In genomic region chr19:1407662-1408299, GRCh38 we compare ENCODE assay signal across 8 cellular contexts. TPM values are rescaled to one million over a fixed set of nuclear protein-coding genes. Genes with fewer than 3 reads are reported as not detected.
DNase-seq lines count a peak whose midpoint lies in the region; ATAC-seq lines count a peak whose summit lies in the region.

No MANE protein-coding gene starts in this region.

- no peak overlapping the region for H4K91ac ChIP-seq in neuronal stem cell (ENCODE audit: low read depth, low read length, poor library complexity)

- peak overlapping the region; percentile 59 for H2AFZ ChIP-seq in neuronal stem cell (ENCODE audit: low read length)

- in situ Hi-C loops in G401 (cut with HindIII; ENCODE audit: low sequenced_read_pairs): no loop called here

- H2BK12ac ChIP-seq in neuronal stem cell (ENCODE audit: low read length): no peak overlapping the region

- no peak overlapping the region for H4K8ac ChIP-seq in neuronal stem cell (ENCODE audit: low read depth, low read length)

- ATAC-seq in GM18867 (IDR thresholded peaks at IDR 0.05; ENCODE audit: unreplicated experiment) (peak; percentile 29), HG02943 (IDR thresholded peaks at IDR 0.05; ENCODE audit: low read depth, unreplicated experiment) (peak; percentile 12)

- H3K27ac ChIP-seq in neuronal stem cell (replicated peaks; ENCODE audit: low read length): no peak overlapping the region

- H3K79me1 ChIP-seq in neuronal stem cell (ENCODE audit: low read depth, low read length): peaks cover 34% of the 10 kb centered on the region

- no peaks in the 10 kb centered on the region for H3K9me3 ChIP-seq in neuronal stem cell (replicated peaks in 1 of 2; ENCODE audit: control insufficient read depth in 2 of 2, insufficient read depth in 1 of 2, low read depth in 1 of 2, low read length in 2 of 2)

- H2BK15ac ChIP-seq in neuronal stem cell (ENCODE audit: low read length): peak overlapping the region; percentile 67

- peaks cover 12 to 18% of the 10 kb centered on the region in 2 donors for H3K4me1 ChIP-seq in neuronal stem cell (ENCODE audit: control insufficient read depth in 2 of 2, insufficient read depth in 1 of 2, low read depth in 1 of 2, low read length in 2 of 2)

- no peak for DNase-seq in T-helper 2 cell treated with Interferon-gamma antibody and Interleukin-4, amounts not matched to agents 5 μg/mL and 100 μg/mL, for 36 hours (ENCODE audit: low spot score)
- peak; percentile 55 for DNase-seq in effector CD8-positive, alpha-beta T cell (lab: John Stamatoyannopoulos, UW)
- DNase-seq in neuronal stem cell (ENCODE audit: low spot score) (no peak), pons (ENCODE audit: low spot score) (no peak), G401 (ENCODE audit: low spot score) (no peak), COR-L47 (lab: John Stamatoyannopoulos, UW) (no peak)

- peak overlapping the region; percentile 97 for H3K18ac ChIP-seq in neuronal stem cell (ENCODE audit: low read length)

- H3K9ac ChIP-seq in neuronal stem cell (ENCODE audit: low read depth, low read length, poor library complexity): peak overlapping the region; percentile 98

- H2BK5ac ChIP-seq in neuronal stem cell (ENCODE audit: low read length): peak overlapping the region; percentile 90

- H3K27me3 Mint-ChIP-seq in T-helper 2 cell treated with Interferon-gamma antibody and Interleukin-4, amounts not matched to agents 5 μg/mL and 100 μg/mL, for 36 hours (ENCODE audit: low read depth): peaks cover under 1% of the 10 kb centered on the region

- peak overlapping the region; percentile 26 for H3K27ac Mint-ChIP-seq in T-helper 2 cell treated with Interferon-gamma antibody and Interleukin-4, amounts not matched to agents 5 μg/mL and 100 μg/mL, for 36 hours

- no peaks in the 10 kb centered on the region for H3K9me3 Mint-ChIP-seq in T-helper 2 cell treated with Interferon-gamma antibody and Interleukin-4, amounts not matched to agents 5 μg/mL and 100 μg/mL, for 36 hours

- H3K4me3 ChIP-seq in neuronal stem cell (ENCODE audit: low read length in 2 of 2): peak overlapping the region; percentile 70 to 92

- H3K23ac ChIP-seq in neuronal stem cell (ENCODE audit: low read depth, low read length, poor library complexity): peak overlapping the region; percentile 55

- peaks cover 27% of the 10 kb centered on the region for H3K36me3 Mint-ChIP-seq in T-helper 2 cell treated with Interferon-gamma antibody and Interleukin-4, amounts not matched to agents 5 μg/mL and 100 μg/mL, for 36 hours (ENCODE audit: low read depth)

- no CpG with 5 or more reads among the region's 87 CpGs for WGBS in neuronal stem cell (ENCODE audit: extremely low coverage in 2 of 2, insufficient read length in 2 of 2, insufficient replicate concordance in 1 of 2), 2 donors

- peak overlapping the region; percentile 95 for H3K4me2 ChIP-seq in neuronal stem cell (ENCODE audit: insufficient read depth, low read length, poor library complexity, severe bottlenecking)

- H3K36me3 ChIP-seq in neuronal stem cell (replicated peaks in 1 of 2; ENCODE audit: control insufficient read depth in 2 of 2, insufficient read depth in 2 of 2, low read length in 2 of 2): peaks cover 12 to 37% of the 10 kb centered on the region in 2 donors

- H3K4me3 Mint-ChIP-seq in T-helper 2 cell treated with Interferon-gamma antibody and Interleukin-4, amounts not matched to agents 5 μg/mL and 100 μg/mL, for 36 hours: peak overlapping the region; percentile 42

- peak overlapping the region; percentile 66 for H3K4ac ChIP-seq in neuronal stem cell (ENCODE audit: low read length)

- H2BK120ac ChIP-seq in neuronal stem cell (ENCODE audit: low read depth, low read length): no peak overlapping the region

- H3K27me3 ChIP-seq in neuronal stem cell (ENCODE audit: control insufficient read depth in 3 of 3, insufficient read depth in 3 of 3, low read depth in 1 of 3, low read length in 3 of 3): no peaks in the 10 kb centered on the region

- peak overlapping the region; percentile 63 for H3K14ac ChIP-seq in neuronal stem cell (ENCODE audit: low read length)

- peak overlapping the region; percentile 88 for H2AK5ac ChIP-seq in neuronal stem cell (ENCODE audit: low read depth, low read length)

- H3K4me1 Mint-ChIP-seq in T-helper 2 cell treated with Interferon-gamma antibody and Interleukin-4, amounts not matched to agents 5 μg/mL and 100 μg/mL, for 36 hours (ENCODE audit: low read depth): peaks cover 29% of the 10 kb centered on the region

RNA-seq across cellular contexts. Expression of gene DAZAP1, which starts 0.4 kb away (rescaled TPM):
- 124 TPM for polyA plus RNA-seq in neuronal stem cell (2013, experiment 1 of 2)
- 126 TPM for polyA plus RNA-seq in neuronal stem cell (2013, experiment 2 of 2)
- total RNA-seq in G401 (2014; rRNA removed; shearing (Covaris generic)): 153 and 193 TPM in 2 replicates

RNA-seq across cellular contexts. Expression of gene GAMT, which starts 6.4 kb away (rescaled TPM):
- 41.6 TPM for polyA plus RNA-seq in neuronal stem cell (2013, experiment 1 of 2)
- polyA plus RNA-seq in neuronal stem cell (2013, experiment 2 of 2): 42.6 TPM
- 110 and 116 TPM in 2 replicates for total RNA-seq in G401 (2014; rRNA removed; shearing (Covaris generic))

RNA-seq across cellular contexts. Expression of gene NDUFS7, which starts 24.1 kb away (rescaled TPM):
- polyA plus RNA-seq in neuronal stem cell (2013, experiment 1 of 2): 61.9 TPM
- polyA plus RNA-seq in neuronal stem cell (2013, experiment 2 of 2): 60.2 TPM
- 123 TPM in 2 replicates for total RNA-seq in G401 (2014; rRNA removed; shearing (Covaris generic))

RNA-seq across cellular contexts. Expression of gene RPS15, which starts 30.4 kb away (rescaled TPM):
- 3,965 TPM for polyA plus RNA-seq in neuronal stem cell (2013, experiment 1 of 2)
- polyA plus RNA-seq in neuronal stem cell (2013, experiment 2 of 2): 3,732 TPM
- total RNA-seq in G401 (2014; rRNA removed; shearing (Covaris generic)): 1,108 and 1,164 TPM in 2 replicates

RNA-seq across cellular contexts. Expression of gene APC2, which starts 42.1 kb away (rescaled TPM):
- 3.4 TPM for polyA plus RNA-seq in neuronal stem cell (2013, experiment 1 of 2)
- polyA plus RNA-seq in neuronal stem cell (2013, experiment 2 of 2): 3.9 TPM
- total RNA-seq in G401 (2014; rRNA removed; shearing (Covaris generic)): 13.4 and 15.4 TPM in 2 replicates
